Comparison of ENCODE assay signal across 17 cellular contexts in the genomic region with DNA sequence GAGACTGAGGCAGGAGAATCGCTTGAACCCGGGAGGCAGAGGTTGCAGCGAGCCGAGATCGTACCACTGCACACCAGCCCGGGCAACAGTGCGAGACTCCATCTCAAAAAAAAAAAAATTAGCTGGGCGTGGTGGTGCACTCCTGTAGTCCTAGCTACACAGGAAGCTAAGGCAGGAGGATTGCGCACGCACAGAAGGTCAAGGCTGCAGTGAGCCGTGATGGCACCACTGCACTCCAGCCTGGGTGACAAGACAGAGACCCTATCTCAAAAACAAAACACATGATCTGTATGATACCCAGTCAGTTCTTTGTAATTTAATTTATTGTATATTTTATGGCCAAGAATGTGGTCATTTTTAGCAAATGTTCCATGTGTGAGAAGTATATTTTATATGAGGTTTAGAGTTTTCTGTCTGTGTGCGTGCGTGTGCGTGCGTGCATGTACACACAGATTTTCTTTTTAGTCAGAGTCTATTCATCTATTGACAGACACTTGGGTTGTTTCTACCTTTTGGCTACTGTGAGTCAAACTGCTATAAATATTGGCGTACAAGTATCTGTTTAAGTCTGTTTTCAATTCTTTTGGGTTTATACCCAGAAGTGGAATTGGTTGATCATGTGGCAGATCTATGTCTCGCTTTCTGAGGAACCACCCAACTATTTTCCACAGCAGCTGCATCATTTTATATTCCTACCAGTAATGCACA. TPM values are rescaled to one million over a fixed set of nuclear protein-coding genes. Genes with fewer than 3 reads are reported as not detected.
DNase-seq lines count a peak whose midpoint lies in the region; ATAC-seq and TF ChIP-seq lines count a peak whose summit lies in the region.
"Had no signal": no experiment of that assay in that cellular context is flagged by ENCODE, and none has a peak within 500 bp of the region (broad histone marks: within the 10 kb centered on the region; RNA-seq: fewer than 3 reads in every experiment).

No MANE protein-coding gene starts in this region.

- no peak for DNase-seq in activated T-cell treated with anti-CD3 and anti-CD28 coated beads, Interleukin-2, amount 50 U/mL, for 24 hours
- DNase-seq in activated T-cell treated with anti-CD3 and anti-CD28 coated beads for 4 hours (no peak), HFFc6 (no peak), memory B cell (ENCODE audit: low spot score in 2 of 2) (no peak), EL (no peak)
- DNase-seq in T-helper 2 cell treated with Interferon-gamma antibody and Interleukin-4, amounts not matched to agents 5 μg/mL and 100 μg/mL, for 36 hours (ENCODE audit: low spot score): peak; percentile 44
- DNase-seq: ACHN, AML-193, COR-L47, H7, Karpas-422, MG63, NCI-H1092 treated with DMSO at 0.1 percent for 48 hours, NCI-H510A treated with DMSO at 0.1 percent for 48 hours, NCI-H82, PC-9 had no signal

- peaks cover 19% of the 10 kb centered on the region for H3K36me3 Mint-ChIP-seq in activated T-cell treated with anti-CD3 and anti-CD28 coated beads, Interleukin-2, amount 50 U/mL, for 24 hours (ENCODE audit: low read depth)
- H3K36me3 Mint-ChIP-seq in HFFc6 (ENCODE audit: low read depth): peaks cover 29% of the 10 kb centered on the region
- peaks cover 7% of the 10 kb centered on the region for H3K36me3 Mint-ChIP-seq in T-helper 2 cell treated with Interferon-gamma antibody and Interleukin-4, amounts not matched to agents 5 μg/mL and 100 μg/mL, for 36 hours (ENCODE audit: low read depth)
- peaks cover 10% of the 10 kb centered on the region for H3K36me3 Mint-ChIP-seq in memory B cell

- H3K4me3 Mint-ChIP-seq in activated T-cell treated with anti-CD3 and anti-CD28 coated beads, Interleukin-2, amount 50 U/mL, for 24 hours: no peak overlapping the region
- H3K4me3 Mint-ChIP-seq in HFFc6 (no peak overlapping the region), memory B cell (no peak overlapping the region)
- no peak overlapping the region for H3K4me3 Mint-ChIP-seq in T-helper 2 cell treated with Interferon-gamma antibody and Interleukin-4, amounts not matched to agents 5 μg/mL and 100 μg/mL, for 36 hours

- no peak for TF ChIP-seq CTCF in HFFc6 (IDR thresholded peaks at IDR 0.05)

- H3K27ac Mint-ChIP-seq in activated T-cell treated with anti-CD3 and anti-CD28 coated beads, Interleukin-2, amount 50 U/mL, for 24 hours: peak overlapping the region; percentile 78
- H3K27ac Mint-ChIP-seq in HFFc6 (peak overlapping the region; percentile 85; the same call in 1 of the 2 replicates), memory B cell (peak overlapping the region; percentile 32)
- H3K27ac Mint-ChIP-seq in T-helper 2 cell treated with Interferon-gamma antibody and Interleukin-4, amounts not matched to agents 5 μg/mL and 100 μg/mL, for 36 hours: peak overlapping the region; percentile 22

- no peaks in the 10 kb centered on the region for H3K27me3 Mint-ChIP-seq in activated T-cell treated with anti-CD3 and anti-CD28 coated beads, Interleukin-2, amount 50 U/mL, for 24 hours
- H3K27me3 Mint-ChIP-seq in HFFc6 (ENCODE audit: insufficient read depth) (peaks cover 4% of the 10 kb centered on the region), memory B cell (no peaks in the 10 kb centered on the region)
- H3K27me3 Mint-ChIP-seq in T-helper 2 cell treated with Interferon-gamma antibody and Interleukin-4, amounts not matched to agents 5 μg/mL and 100 μg/mL, for 36 hours (ENCODE audit: low read depth): no peaks in the 10 kb centered on the region

- ATAC-seq in memory B cell (ENCODE audit: low read depth): peak; percentile 45
- no peak for ATAC-seq in GM21367 (IDR thresholded peaks at IDR 0.05; ENCODE audit: unreplicated experiment)

- no peaks in the 10 kb centered on the region for H3K9me3 Mint-ChIP-seq in activated T-cell treated with anti-CD3 and anti-CD28 coated beads, Interleukin-2, amount 50 U/mL, for 24 hours
- H3K9me3 Mint-ChIP-seq in HFFc6: no peaks in the 10 kb centered on the region
- no peaks in the 10 kb centered on the region for H3K9me3 Mint-ChIP-seq in T-helper 2 cell treated with Interferon-gamma antibody and Interleukin-4, amounts not matched to agents 5 μg/mL and 100 μg/mL, for 36 hours
- H3K9me3 Mint-ChIP-seq in memory B cell: no peaks in the 10 kb centered on the region

- peaks cover 12% of the 10 kb centered on the region for H3K4me1 Mint-ChIP-seq in activated T-cell treated with anti-CD3 and anti-CD28 coated beads, Interleukin-2, amount 50 U/mL, for 24 hours (ENCODE audit: low read depth)
- H3K4me1 Mint-ChIP-seq in HFFc6 (ENCODE audit: low read depth) (peaks cover 48% of the 10 kb centered on the region), memory B cell (peaks cover 3% of the 10 kb centered on the region)
- peaks cover 17% of the 10 kb centered on the region for H3K4me1 Mint-ChIP-seq in T-helper 2 cell treated with Interferon-gamma antibody and Interleukin-4, amounts not matched to agents 5 μg/mL and 100 μg/mL, for 36 hours (ENCODE audit: low read depth)

RNA-seq across cellular contexts. Expression of gene MYL9, which starts 22.2 kb away (rescaled TPM):
- total RNA-seq in HFFc6 (2021; fragmentation: NEBNext Ultra II Directional; extraction: Animal tissue kit (Norgen Biotek cat#: 25700)): 1,000 to 10,000 TPM; 1,181 to 1,631 (median 1,227) TPM

RNA-seq across cellular contexts. Expression of gene TGIF2, which starts 54.2 kb away (rescaled TPM):
- total RNA-seq in HFFc6 (2021; fragmentation: NEBNext Ultra II Directional; extraction: Animal tissue kit (Norgen Biotek cat#: 25700)): 10 to 100 TPM in 1 of 6 experiments, 1 to 10 TPM in 5; 5.5 to 12.0 (median 7.7) TPM

Comparison
In these comparisons a context has a peak if more than half of its experiments do, and no peak if none do; other contexts are left out.
1. H3K27ac Mint-ChIP-seq: peak in every context shown above with its lines; median percentile 85 in HFFc6; 78 in activated T-cell treated with anti-CD3 and anti-CD28 coated beads, Interleukin-2, amount 50 U/mL, for 24 hours; 32 in memory B cell; 22 in T-helper 2 cell treated with Interferon-gamma antibody and Interleukin-4, amounts not matched to agents 5 μg/mL and 100 μg/mL, for 36 hours.